Comparison of ENCODE assay signal across 27 cellular contexts in genomic region chr11:63993100-63993499, GRCh38. TPM values are rescaled to one million over a fixed set of nuclear protein-coding genes. Genes with fewer than 3 reads are reported as not detected.
"Had no signal": no experiment of that assay in that cellular context is flagged by ENCODE, and none has a peak within 500 bp of the region (broad histone marks: within the 10 kb centered on the region; RNA-seq: fewer than 3 reads in every experiment).

No MANE protein-coding gene starts in this region.

- H3K27me3 Mint-ChIP-seq: activated CD4-positive, alpha-beta memory T cell treated with anti-CD3 and anti-CD28 coated beads for 36 hours; naive thymus-derived CD4-positive, alpha-beta T cell had no signal

- H3K27me3 ChIP-seq: gastroesophageal sphincter, neural progenitor cell, spleen, suprapubic skin, tibial artery had no signal

- H3K9me3 Mint-ChIP-seq: activated CD4-positive, alpha-beta memory T cell treated with anti-CD3 and anti-CD28 coated beads for 36 hours; activated naive CD4-positive, alpha-beta T cell treated with anti-CD3 and anti-CD28 coated beads, Interleukin-2, amount 50 U/mL, for 72 hours; activated T-helper 2 cell treated with anti-CD3 and anti-CD28 coated beads, Interferon-gamma antibody, Interleukin-2, Interleukin-4, amounts not matched to agents 10 μg/mL and 5 μg/mL and 100 μg/mL, durations not matched to agents 14 hours and 24 hours and 36 hours; mesothelial cell of epicardium; naive thymus-derived CD4-positive, alpha-beta T cell; neural progenitor cell had no signal

- H3K4me3 Mint-ChIP-seq: activated CD4-positive, alpha-beta memory T cell treated with anti-CD3 and anti-CD28 coated beads for 36 hours; mesothelial cell of epicardium; neural progenitor cell had no signal

- H3K27ac ChIP-seq: gastroesophageal sphincter, neural progenitor cell, spleen, suprapubic skin, tibial artery had no signal

- H3K27ac Mint-ChIP-seq: activated CD4-positive, alpha-beta memory T cell treated with anti-CD3 and anti-CD28 coated beads for 36 hours; activated T-helper 2 cell treated with anti-CD3 and anti-CD28 coated beads, Interferon-gamma antibody, Interleukin-2, Interleukin-4, amounts not matched to agents 10 μg/mL and 5 μg/mL and 100 μg/mL, durations not matched to agents 14 hours and 24 hours and 36 hours; mesothelial cell of epicardium; neural progenitor cell had no signal

- H3K4me3 ChIP-seq: gastroesophageal sphincter, neural progenitor cell, spleen, suprapubic skin, tibial artery had no signal

- H3K36me3 ChIP-seq: neural progenitor cell had no signal

- H2AFZ ChIP-seq: neural progenitor cell had no signal

- H3K4me2 ChIP-seq: neural progenitor cell had no signal

- DNase-seq: activated CD4-positive, alpha-beta memory T cell treated with anti-CD3 and anti-CD28 coated beads for 36 hours; activated CD4-positive, alpha-beta T cell treated with anti-CD3 and anti-CD28 coated beads for 48 hours; activated CD8-positive, alpha-beta memory T cell treated with anti-CD3 and anti-CD28 coated beads, Interleukin-2, amount 50 U/mL, for 48 hours; activated T-cell treated with anti-CD3 and anti-CD28 coated beads, Interleukin-2, amount 50 U/mL, for 48 hours; effector CD8-positive, alpha-beta T cell; hippocampal formation; left colon; mammary epithelial cell; naive thymus-derived CD4-positive, alpha-beta T cell; right cardiac atrium; spleen; tibial artery had no signal

- FAIRE-seq: bronchial epithelial cell, colon, endometrium, keratinocyte had no signal

- H3K9me3 ChIP-seq: gastroesophageal sphincter, spleen, suprapubic skin, tibial artery had no signal

- H3K9ac ChIP-seq: neural progenitor cell had no signal

- ATAC-seq: activated naive CD4-positive, alpha-beta T cell treated with anti-CD3 and anti-CD28 coated beads, Interleukin-2, amount 50 U/mL, for 72 hours; gastroesophageal sphincter; left colon; naive thymus-derived CD4-positive, alpha-beta T cell; right cardiac atrium; SK-N-SH treated with all-trans-retinoic acid at 6 μM for 48 hours had no signal

RNA-seq across cellular contexts. Expression of gene FLRT1, which starts 42.6 kb away (rescaled TPM):
- total RNA-seq: activated naive CD4-positive, alpha-beta T cell treated with anti-CD3 and anti-CD28 coated beads, Interleukin-2, amount 50 U/mL, for 72 hours; activated T-helper 2 cell treated with anti-CD3 and anti-CD28 coated beads, Interferon-gamma antibody, Interleukin-2, Interleukin-4, amounts not matched to agents 10 μg/mL and 5 μg/mL and 100 μg/mL, durations not matched to agents 14 hours and 24 hours and 36 hours; dermis microvascular lymphatic vessel endothelial cell; epithelial cell of proximal tubule; naive thymus-derived CD4-positive, alpha-beta T cell; omental fat pad; suprapubic skin; T-helper 2 cell treated with Interferon-gamma antibody and Interleukin-4, amounts not matched to agents 100 ng/mL and 5 ng/mL, for 36 hours had no signal
- polyA plus RNA-seq: keratinocyte had no signal
